8 cellular contexts compared by ENCODE assay signal in genomic region chr11:121482231-121483129, GRCh38. TPM values are rescaled to one million over a fixed set of nuclear protein-coding genes. Genes with fewer than 3 reads are reported as not detected.
DNase-seq lines count a peak whose midpoint lies in the region; ATAC-seq and TF ChIP-seq lines count a peak whose summit lies in the region.

No MANE protein-coding gene starts in this region.

- ATAC-seq in GM18907 (IDR thresholded peaks at IDR 0.05; ENCODE audit: unreplicated experiment) = peak; percentile 91
- ATAC-seq in HG02852 (IDR thresholded peaks at IDR 0.05; ENCODE audit: unreplicated experiment) = peak; percentile 79

- H3K36me3 ChIP-seq in OCI-LY7 (ENCODE audit: insufficient read depth, low read length) = peaks cover 87% of the 10 kb centered on the region

- TF ChIP-seq CTCF in OCI-LY7 (conservative IDR thresholded peaks at IDR 0.05; ENCODE audit: low read length) (no peak), MCF 10A (IDR thresholded peaks at IDR 0.05; ENCODE audit: unreplicated experiment) (no peak)

- H3K27ac Mint-ChIP-seq in MCF 10A (ENCODE audit: low read depth, unreplicated experiment) = peak overlapping the region; percentile 7

- no peaks in the 10 kb centered on the region for H3K9me3 Mint-ChIP-seq in MCF 10A (ENCODE audit: unreplicated experiment)

- intact Hi-C loops in OCI-LY7 (cut with micrococcal nuclease; ENCODE audit: unreplicated experiment) = no loop called here
- intact Hi-C loops in MCF 10A (cut with micrococcal nuclease) = no loop called here

- no peaks in the 10 kb centered on the region for H3K27me3 Mint-ChIP-seq in MCF 10A (ENCODE audit: insufficient read depth, unreplicated experiment)

- no peaks in the 10 kb centered on the region for H3K9me3 ChIP-seq in OCI-LY7 (ENCODE audit: low read length)

- peak; percentile 75 for DNase-seq in OCI-LY7 (ENCODE audit: low spot score)
- DNase-seq in MCF 10A (ENCODE audit: unreplicated experiment) = no peak
- DNase-seq in stimulated activated CD4-positive, alpha-beta T cell treated with anti-CD3 and anti-CD28 coated beads, Interleukin-15, amount 100 ng/mL, for 24 hours = peak; percentile 60
- DNase-seq in EL = no peak
- DNase-seq in kidney tubule cell (ENCODE audit: low spot score) = no peak
- no peak for DNase-seq in occipital lobe (lab: John Stamatoyannopoulos, UW)

- peaks cover 5% of the 10 kb centered on the region for H3K4me1 Mint-ChIP-seq in MCF 10A (ENCODE audit: insufficient read depth, unreplicated experiment)

- peaks cover 42% of the 10 kb centered on the region for H3K4me1 ChIP-seq in OCI-LY7 (ENCODE audit: insufficient read depth, low read length, poor library complexity, severe bottlenecking)

- no TSS peak for BruUV-seq in OCI-LY7 (replicated peaks; lab: Mats Ljungman, UMichigan)
- no TSS peak for BruUV-seq in MCF 10A (replicated peaks; lab: Mats Ljungman, UMichigan)

- H3K27ac ChIP-seq in OCI-LY7 (ENCODE audit: low read depth, low read length, poor library complexity, severe bottlenecking) = peak overlapping the region; percentile 79

- peak overlapping the region; percentile 73 for H3K4me2 ChIP-seq in OCI-LY7 (ENCODE audit: low read length)

- no peak overlapping the region for H2AFZ ChIP-seq in OCI-LY7 (ENCODE audit: low read length)

- H3K79me2 ChIP-seq in OCI-LY7 (ENCODE audit: insufficient read depth, low read depth, low read length) = peaks cover 91% of the 10 kb centered on the region

- peak overlapping the region; percentile 38 for H3K4me3 ChIP-seq in OCI-LY7 (ENCODE audit: low read depth, low read length, poor library complexity, severe bottlenecking)

- no peak overlapping the region for H3K4me3 Mint-ChIP-seq in MCF 10A (ENCODE audit: unreplicated experiment)

- H3K9me2 ChIP-seq in OCI-LY7 (ENCODE audit: insufficient read depth, low read length) = no peaks in the 10 kb centered on the region

- POLR2A ChIA-PET in OCI-LY7 (lab: Charles Lee) (interaction anchor here (1.1 to 2.8 kb wide), 6 partner anchors 11 to 114 kb away, joined by 3 to 22 read pairs (median 6); no protein-coding TSS in a partner anchor), MCF 10A (lab: Yijun Ruan, JAX) (interaction anchor here (0.8 to 0.9 kb wide), 2 partner anchors 17 to 23 kb away, joined by 3 to 4 read pairs; no protein-coding TSS in a partner anchor)

- CTCF ChIA-PET in OCI-LY7 (lab: Charles Lee; ENCODE audit: unreplicated experiment) = no interaction called here
- CTCF ChIA-PET in MCF 10A (lab: Yijun Ruan, JAX) = interaction anchor here (0.6 kb wide), 1 partner anchor 1130 kb away, joined by 3 read pairs; no protein-coding TSS in a partner anchor

- peaks cover 9% of the 10 kb centered on the region for H3K36me3 Mint-ChIP-seq in MCF 10A (ENCODE audit: insufficient read depth, unreplicated experiment)

- peaks cover under 1% of the 10 kb centered on the region; the same call in 1 of the 2 replicates for H4K20me1 ChIP-seq in OCI-LY7 (ENCODE audit: insufficient read depth, low read length)

RNA-seq across cellular contexts. Expression of gene SORL1, which starts 30.4 kb away (rescaled TPM):
- total RNA-seq in OCI-LY7 (2014; rRNA removed; shearing (Covaris generic)) = 219 and 228 TPM in 2 replicates
- total RNA-seq in OCI-LY7 (2022) (400 and 411 TPM in 2 replicates), MCF 10A (2022) (5.9 and 6.2 TPM in 2 replicates), occipital lobe (76.3 TPM)

Comparison
In these comparisons a context has a peak if more than half of its experiments do, and no peak if none do; other contexts are left out.
1. DNase-seq: peak in OCI-LY7 (single experiment) and stimulated activated CD4-positive, alpha-beta T cell treated with anti-CD3 and anti-CD28 coated beads, Interleukin-15, amount 100 ng/mL, for 24 hours (single experiment); none in MCF 10A (single experiment), EL (single experiment), kidney tubule cell (single experiment) and occipital lobe (single experiment).
2. RNA of gene SORL1, which starts 30.4 kb away (total RNA-seq): 219 to 411 TPM in OCI-LY7 and 76.3 TPM in occipital lobe (single experiment); 5.9 to 6.2 TPM in MCF 10A; every median in the first group is over 10 times any median in the second.